Comparison of ENCODE assay signal across 8 cellular contexts in the genomic region with DNA sequence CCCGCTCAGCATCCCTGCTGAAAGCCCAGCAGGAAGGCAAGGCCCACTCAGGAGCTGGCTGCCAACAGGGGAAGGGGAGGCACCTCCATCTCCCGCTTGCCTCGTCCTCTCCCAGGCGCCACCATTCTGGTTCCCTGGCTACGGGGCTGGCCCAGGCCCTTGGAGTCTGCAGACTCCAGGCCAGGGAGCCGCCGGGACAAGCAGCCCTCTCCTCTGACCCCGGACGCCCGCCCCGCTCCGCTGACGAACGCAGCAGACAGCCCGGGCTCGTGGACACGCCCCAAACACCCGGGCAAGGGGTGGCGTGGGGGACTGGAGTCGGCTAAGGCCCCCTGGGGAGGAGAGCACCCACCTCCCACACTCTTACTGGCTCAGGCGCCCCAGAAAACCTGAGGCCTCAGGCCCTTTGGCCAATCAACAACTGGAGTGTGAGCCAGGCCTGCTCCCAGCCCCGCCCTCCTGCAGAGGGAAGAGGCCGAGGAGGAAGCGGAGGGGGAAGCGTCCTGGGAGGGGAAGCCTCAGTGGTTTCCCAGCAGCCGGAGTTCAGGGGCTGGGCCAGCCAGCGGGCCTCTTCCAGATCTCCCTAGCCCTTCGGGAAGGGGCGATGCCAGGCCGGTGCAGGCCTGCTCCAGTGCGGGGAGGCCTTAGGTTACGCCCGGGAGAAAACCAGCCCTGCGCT. TPM values are rescaled to one million over a fixed set of nuclear protein-coding genes. Genes with fewer than 3 reads are reported as not detected.
DNase-seq lines count a peak whose midpoint lies in the region; ATAC-seq and TF ChIP-seq lines count a peak whose summit lies in the region.

No MANE protein-coding gene starts in this region.

- TF ChIP-seq POLR2A in sigmoid colon (IDR thresholded peaks at IDR 0.05), result peak; percentile 59 to 70

- ATAC-seq in HG03521 (IDR thresholded peaks at IDR 0.05; ENCODE audit: unreplicated experiment), result no peak
- ATAC-seq in HG03354 (IDR thresholded peaks at IDR 0.05; ENCODE audit: poor library complexity, severe bottlenecking, unreplicated experiment), result no peak

- TF ChIP-seq CTCF in LNCaP clone FGC (IDR thresholded peaks at IDR 0.05; ENCODE audit: control insufficient read depth, extremely low read depth, insufficient read depth) (no peak), sigmoid colon (IDR thresholded peaks at IDR 0.05) (no peak)

- TF ChIP-seq EP300 in sigmoid colon (IDR thresholded peaks at IDR 0.05), result peak in 2 of 4 donors; percentile 31 to 66

- no peaks in the 10 kb centered on the region for H3K36me3 ChIP-seq in sigmoid colon

- WGBS in sigmoid colon, 2 donors, result 6 to 7% methylated on average over 34 of the region's 34 CpGs

- DNase-seq in GF-D8 (lab: John Stamatoyannopoulos, UW) (peak; percentile 77), LNCaP clone FGC (ENCODE audit: low read depth) (peak; percentile 68), T-helper 9 cell (peak; percentile 33), iPS-NIHi7 (ENCODE audit: extremely low spot score) (peak; percentile 74), sigmoid colon (peak; percentile 99)
- peak; percentile 41 for DNase-seq in central memory CD4-positive, alpha-beta T cell

- H3K9me3 ChIP-seq in sigmoid colon, result no peaks in the 10 kb centered on the region

- peak overlapping the region; percentile 97 to 100 (median 98) for H3K27ac ChIP-seq in sigmoid colon

- H3K27me3 ChIP-seq in sigmoid colon, result no peaks in the 10 kb centered on the region

- H3K4me3 ChIP-seq in LNCaP clone FGC (ENCODE audit: low read depth, low read length) (peak overlapping the region; percentile 52), sigmoid colon (peak overlapping the region; percentile 18 to 48 (median 31))

- intact Hi-C loops in sigmoid colon (cut with DNase I), result no loop called here

- H3K4me1 ChIP-seq in sigmoid colon, result peaks cover 6 to 69% (median 52%) of the 10 kb centered on the region in 4 donors

RNA-seq across cellular contexts. Expression of a gene that starts 4.2 kb away (rescaled TPM):
- total RNA-seq in sigmoid colon, result 10 to 100 TPM in 2 of 4 donors, 1 to 10 TPM in 2; 7.1 to 19.9 (median 11.6) TPM
- 10 to 100 TPM in 1 of 3 donors, 1 to 10 TPM in 2; 2.1 to 24.1 (median 3.0) TPM for polyA plus RNA-seq in sigmoid colon

RNA-seq across cellular contexts. Expression of a gene that starts 59.4 kb away (rescaled TPM):
- 10 to 100 TPM; 25.5 to 79.8 (median 54.9) TPM for total RNA-seq in sigmoid colon
- polyA plus RNA-seq in sigmoid colon, result 10 to 100 TPM in 2 of 3 donors, 1 to 10 TPM in 1; 6.2 to 43.9 (median 12.0) TPM

Comparison
In these comparisons a context has a peak if more than half of its experiments do, and no peak if none do; other contexts are left out.
1. DNase-seq: peak in every context shown above with its lines; median percentile 99 in sigmoid colon; 77 in GF-D8; 74 in iPS-NIHi7; 68 in LNCaP clone FGC; 41 in central memory CD4-positive, alpha-beta T cell; 33 in T-helper 9 cell.